In genomic region chr13:29707876-29708543, GRCh38 we compare ENCODE assay signal across 8 cellular contexts.
DNase-seq lines count a peak whose midpoint lies in the region; ATAC-seq and TF ChIP-seq lines count a peak whose summit lies in the region.

No MANE protein-coding gene starts in this region.

- no peaks in the 10 kb centered on the region for H3K79me2 ChIP-seq in hepatocyte

- no peak overlapping the region for H3K27ac ChIP-seq in SJSA1
- no peak overlapping the region for H3K27ac ChIP-seq in hepatocyte

- H2AFZ ChIP-seq in hepatocyte: no peak overlapping the region

- peak overlapping the region in 1 of 2 donors; percentile 26 for H3K27ac Mint-ChIP-seq in activated naive CD4-positive, alpha-beta T cell treated with anti-CD3 and anti-CD28 coated beads, Interleukin-2, amount 50 U/mL, for 72 hours

- no peaks in the 10 kb centered on the region for H3K27me3 ChIP-seq in SJSA1 (replicated peaks)
- H3K27me3 ChIP-seq in hepatocyte: no peaks in the 10 kb centered on the region

- DNase-seq in GM12864 (ENCODE audit: low read depth): no peak
- peak; percentile 42 to 63 for DNase-seq in SJSA1 (ENCODE audit: low read depth in 1 of 2, low spot score in 2 of 2)
- peak in 1 of 2 donors; percentile 64 for DNase-seq in activated naive CD4-positive, alpha-beta T cell treated with anti-CD3 and anti-CD28 coated beads, Interleukin-2, amount 50 U/mL, for 72 hours (ENCODE audit: low spot score in 2 of 2)
- DNase-seq in hepatocyte (ENCODE audit: low spot score): peak; percentile 53
- DNase-seq in stimulated activated CD4-positive, alpha-beta T cell treated with anti-CD3 and anti-CD28 coated beads, Interleukin-4, amount 100 ng/mL, for 48 hours (ENCODE audit: low read depth in 2 of 2): peak; percentile 32 to 40
- DNase-seq in GOT3 (lab: John Stamatoyannopoulos, UW): no peak
- DNase-seq in DMS114 treated with DMSO at 0.1 percent for 48 hours (lab: John Stamatoyannopoulos, UW; ENCODE audit: unreplicated experiment): no peak

- H3K9me3 Mint-ChIP-seq in activated naive CD4-positive, alpha-beta T cell treated with anti-CD3 and anti-CD28 coated beads, Interleukin-2, amount 50 U/mL, for 72 hours: no peaks in the 10 kb centered on the region

- no peaks in the 10 kb centered on the region for H4K20me1 ChIP-seq in hepatocyte (ENCODE audit: insufficient read depth, poor library complexity, severe bottlenecking)

- H3K4me1 ChIP-seq in SJSA1 (replicated peaks) (peaks cover 16% of the 10 kb centered on the region), hepatocyte (ENCODE audit: insufficient read depth) (no peaks in the 10 kb centered on the region)

- 71% methylated on average over 7 of the region's 7 CpGs for WGBS in hepatocyte (ENCODE audit: low lambda C conversion rate, missing lambda C conversion rate)

- ATAC-seq in HG03432 (IDR thresholded peaks at IDR 0.05; ENCODE audit: unreplicated experiment): peak; percentile 67
- ATAC-seq in activated naive CD4-positive, alpha-beta T cell treated with anti-CD3 and anti-CD28 coated beads, Interleukin-2, amount 50 U/mL, for 72 hours: peak; percentile 78 to 96

- TF ChIP-seq CTCF in GM12864 (IDR thresholded peaks at IDR 0.05; ENCODE audit: low read depth, low read length, missing control alignments) (peak; percentile 78), hepatocyte (IDR thresholded peaks at IDR 0.05; ENCODE audit: poor library complexity) (peak; percentile 41)

- H3K9me3 ChIP-seq in SJSA1 (replicated peaks): no peaks in the 10 kb centered on the region
- H3K9me3 ChIP-seq in hepatocyte (ENCODE audit: low read depth): no peaks in the 10 kb centered on the region

- H3K4me2 ChIP-seq in hepatocyte: no peak overlapping the region

- no peaks in the 10 kb centered on the region for H3K36me3 Mint-ChIP-seq in activated naive CD4-positive, alpha-beta T cell treated with anti-CD3 and anti-CD28 coated beads, Interleukin-2, amount 50 U/mL, for 72 hours

- H3K36me3 ChIP-seq in SJSA1: no peaks in the 10 kb centered on the region
- no peaks in the 10 kb centered on the region for H3K36me3 ChIP-seq in hepatocyte (replicated peaks; ENCODE audit: insufficient read depth, low read depth)

- H3K4me3 ChIP-seq in GM12864 (ENCODE audit: low read depth, low read length) (no peak overlapping the region), SJSA1 (no peak overlapping the region), hepatocyte (no peak overlapping the region)

- no peaks in the 10 kb centered on the region for H3K9me2 ChIP-seq in hepatocyte (replicated peaks; ENCODE audit: insufficient read depth)

Comparison
In these comparisons a context has a peak if more than half of its experiments do, and no peak if none do; other contexts are left out.
1. DNase-seq: peak in SJSA1 (2 of 2), hepatocyte (single experiment) and stimulated activated CD4-positive, alpha-beta T cell treated with anti-CD3 and anti-CD28 coated beads, Interleukin-4, amount 100 ng/mL, for 48 hours (2 of 2); none in GM12864 (single experiment), GOT3 (single experiment) and DMS114 treated with DMSO at 0.1 percent for 48 hours (single experiment).